In the genomic region with DNA sequence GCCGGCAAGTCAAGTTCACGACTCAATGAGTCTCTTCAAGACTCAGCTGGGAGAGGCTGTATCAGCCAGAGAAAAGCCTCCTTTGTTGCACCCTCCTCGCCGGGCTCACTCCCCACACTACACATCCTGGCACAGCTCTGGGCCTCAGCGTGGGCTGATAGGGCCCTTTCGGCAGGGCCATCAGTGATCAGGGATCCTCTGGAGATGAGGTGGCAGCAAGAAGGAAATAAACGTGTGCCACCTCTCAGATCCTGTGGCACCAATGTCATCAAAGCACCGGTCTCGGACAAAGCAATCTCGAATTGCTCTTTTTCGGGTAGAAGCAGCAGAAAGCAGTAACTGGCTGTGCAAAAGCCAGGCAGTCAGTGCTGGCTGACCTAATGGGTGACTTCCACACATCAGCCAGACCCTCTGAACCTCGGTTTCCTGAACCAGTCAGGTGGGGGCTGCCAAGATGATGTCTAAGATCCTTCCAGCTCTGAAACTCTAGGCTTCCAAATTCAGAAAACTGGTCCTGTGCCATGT, we compare ENCODE assay signal across 8 cellular contexts. TPM values are rescaled to one million over a fixed set of nuclear protein-coding genes. Genes with fewer than 3 reads are reported as not detected.
DNase-seq lines count a peak whose midpoint lies in the region; ATAC-seq lines count a peak whose summit lies in the region.
"Had no signal": no experiment of that assay in that cellular context is flagged by ENCODE, and none has a peak within 500 bp of the region (broad histone marks: within the 10 kb centered on the region; RNA-seq: fewer than 3 reads in every experiment).

No MANE protein-coding gene starts in this region.

- H2AFZ ChIP-seq in Karpas-422 (ENCODE audit: low read length) = no peak overlapping the region

- peak; percentile 44 for ATAC-seq in stimulated activated naive CD8-positive, alpha-beta T cell treated with anti-CD3 and anti-CD28 coated beads, Interleukin-15, amount 100 ng/mL, for 72 hours
- no peak for ATAC-seq in HG03571 (IDR thresholded peaks at IDR 0.05; ENCODE audit: unreplicated experiment)

- peaks cover 59% of the 10 kb centered on the region for H3K79me2 ChIP-seq in Karpas-422 (ENCODE audit: low read length)

- peaks cover 41% of the 10 kb centered on the region; the same call in 1 of the 2 replicates for H4K20me1 ChIP-seq in Karpas-422 (ENCODE audit: insufficient read depth, low read depth, low read length)

- H3K36me3 ChIP-seq in Karpas-422 (ENCODE audit: insufficient read depth, low read length) = peaks cover 21% of the 10 kb centered on the region

- H3K9me3 Mint-ChIP-seq in activated naive CD8-positive, alpha-beta T cell treated with anti-CD3 and anti-CD28 coated beads for 36 hours = no peaks in the 10 kb centered on the region
- no peaks in the 10 kb centered on the region for H3K9me3 Mint-ChIP-seq in stimulated activated naive CD8-positive, alpha-beta T cell treated with anti-CD3 and anti-CD28 coated beads, Interleukin-15, amount 100 ng/mL, for 72 hours

- H3K4me1 Mint-ChIP-seq in activated naive CD8-positive, alpha-beta T cell treated with anti-CD3 and anti-CD28 coated beads for 36 hours = peaks cover 74% of the 10 kb centered on the region
- peaks cover 82% of the 10 kb centered on the region for H3K4me1 Mint-ChIP-seq in stimulated activated naive CD8-positive, alpha-beta T cell treated with anti-CD3 and anti-CD28 coated beads, Interleukin-15, amount 100 ng/mL, for 72 hours

- no peak for DNase-seq in Karpas-422
- DNase-seq in activated naive CD8-positive, alpha-beta T cell treated with anti-CD3 and anti-CD28 coated beads for 36 hours = peak; percentile 50
- peak in 1 of 2 donors; percentile 60 for DNase-seq in stimulated activated naive CD8-positive, alpha-beta T cell treated with anti-CD3 and anti-CD28 coated beads, Interleukin-15, amount 100 ng/mL, for 72 hours
- no peak for DNase-seq in NCI-H2107 treated with DMSO at 0.1 percent for 48 hours (lab: John Stamatoyannopoulos, UW; ENCODE audit: unreplicated experiment)
- DNase-seq in NCI-H510A treated with DMSO at 0.1 percent for 48 hours (lab: John Stamatoyannopoulos, UW) = no peak

- H3K27ac Mint-ChIP-seq in activated naive CD8-positive, alpha-beta T cell treated with anti-CD3 and anti-CD28 coated beads for 36 hours = peak overlapping the region; percentile 77
- peak overlapping the region; percentile 21 to 93 for H3K27ac Mint-ChIP-seq in stimulated activated naive CD8-positive, alpha-beta T cell treated with anti-CD3 and anti-CD28 coated beads, Interleukin-15, amount 100 ng/mL, for 72 hours

- H3K4me2 ChIP-seq in Karpas-422 (ENCODE audit: low read depth, low read length, poor library complexity, severe bottlenecking) = peak overlapping the region; percentile 91

- H3K27me3 ChIP-seq in Karpas-422 (ENCODE audit: low read length) (no peaks in the 10 kb centered on the region), layer of hippocampus (ENCODE audit: control insufficient read depth, insufficient read depth, low read length) (no peaks in the 10 kb centered on the region)

- H3K4me3 Mint-ChIP-seq in activated naive CD8-positive, alpha-beta T cell treated with anti-CD3 and anti-CD28 coated beads for 36 hours = peak overlapping the region; percentile 95
- H3K4me3 Mint-ChIP-seq in stimulated activated naive CD8-positive, alpha-beta T cell treated with anti-CD3 and anti-CD28 coated beads, Interleukin-15, amount 100 ng/mL, for 72 hours = peak overlapping the region; percentile 92 to 100

- peaks cover 52% of the 10 kb centered on the region for H3K36me3 Mint-ChIP-seq in activated naive CD8-positive, alpha-beta T cell treated with anti-CD3 and anti-CD28 coated beads for 36 hours

- peak overlapping the region; percentile 93 for H3K9ac ChIP-seq in Karpas-422 (ENCODE audit: low read length)

- H3K4me1 ChIP-seq in Karpas-422 (ENCODE audit: low read length) = peaks cover 83% of the 10 kb centered on the region

- no peaks in the 10 kb centered on the region for H3K9me3 ChIP-seq in Karpas-422 (ENCODE audit: low read length)

- H3K27ac ChIP-seq in Karpas-422 (ENCODE audit: low read length) = peak overlapping the region; percentile 45
- peak overlapping the region; percentile 94 for H3K27ac ChIP-seq in layer of hippocampus (ENCODE audit: low read depth, low read length)

- H3K4me3 ChIP-seq in Karpas-422 (ENCODE audit: low read length) = peak overlapping the region; percentile 95

- H3K9me2 ChIP-seq in Karpas-422 (replicated peaks; ENCODE audit: insufficient read depth, low read length) = no peaks in the 10 kb centered on the region

- H3K27me3 Mint-ChIP-seq in activated naive CD8-positive, alpha-beta T cell treated with anti-CD3 and anti-CD28 coated beads for 36 hours = no peaks in the 10 kb centered on the region
- H3K27me3 Mint-ChIP-seq in stimulated activated naive CD8-positive, alpha-beta T cell treated with anti-CD3 and anti-CD28 coated beads, Interleukin-15, amount 100 ng/mL, for 72 hours = no peaks in the 10 kb centered on the region

RNA-seq across cellular contexts. Expression of a gene that starts 2.1 kb away (rescaled TPM):
- total RNA-seq in Karpas-422 (2014; rRNA removed; shearing (Covaris generic); ENCODE audit: low replicate concordance) = 30.8 and 77.3 TPM in 2 replicates
- 100 to 1,000 TPM; 103 to 112 TPM for total RNA-seq in activated naive CD8-positive, alpha-beta T cell treated with anti-CD3 and anti-CD28 coated beads for 36 hours

RNA-seq across cellular contexts. Expression of a gene that starts 31.8 kb away (rescaled TPM):
- 0.15 and 0.22 TPM in 2 replicates for total RNA-seq in Karpas-422 (2014; rRNA removed; shearing (Covaris generic); ENCODE audit: low replicate concordance)
- under 1 TPM; 0.46 to 0.54 TPM for total RNA-seq in activated naive CD8-positive, alpha-beta T cell treated with anti-CD3 and anti-CD28 coated beads for 36 hours

RNA-seq across cellular contexts. Expression of a gene that starts 40.7 kb away (rescaled TPM):
- total RNA-seq in Karpas-422 (2014; rRNA removed; shearing (Covaris generic); ENCODE audit: low replicate concordance) = 16.2 and 24.6 TPM in 2 replicates
- total RNA-seq in activated naive CD8-positive, alpha-beta T cell treated with anti-CD3 and anti-CD28 coated beads for 36 hours = 10 to 100 TPM; 17.3 to 18.0 TPM

RNA-seq across cellular contexts. Expression of a gene that starts 48.2 kb away (rescaled TPM):
- total RNA-seq in Karpas-422 (2014; rRNA removed; shearing (Covaris generic); ENCODE audit: low replicate concordance) = 1.8 and 7.5 TPM in 2 replicates
- 10 to 100 TPM; 11.3 to 11.4 TPM for total RNA-seq in activated naive CD8-positive, alpha-beta T cell treated with anti-CD3 and anti-CD28 coated beads for 36 hours

RNA-seq across cellular contexts. Expression of a gene that starts 59.4 kb away (rescaled TPM):
- total RNA-seq in Karpas-422 (2014; rRNA removed; shearing (Covaris generic); ENCODE audit: low replicate concordance) = not detected in 2 replicates
- total RNA-seq in activated naive CD8-positive, alpha-beta T cell treated with anti-CD3 and anti-CD28 coated beads for 36 hours = not detected
- total RNA-seq: HT1080 had no signal
